ENCODE assay signal across 8 cellular contexts in the genomic region with DNA sequence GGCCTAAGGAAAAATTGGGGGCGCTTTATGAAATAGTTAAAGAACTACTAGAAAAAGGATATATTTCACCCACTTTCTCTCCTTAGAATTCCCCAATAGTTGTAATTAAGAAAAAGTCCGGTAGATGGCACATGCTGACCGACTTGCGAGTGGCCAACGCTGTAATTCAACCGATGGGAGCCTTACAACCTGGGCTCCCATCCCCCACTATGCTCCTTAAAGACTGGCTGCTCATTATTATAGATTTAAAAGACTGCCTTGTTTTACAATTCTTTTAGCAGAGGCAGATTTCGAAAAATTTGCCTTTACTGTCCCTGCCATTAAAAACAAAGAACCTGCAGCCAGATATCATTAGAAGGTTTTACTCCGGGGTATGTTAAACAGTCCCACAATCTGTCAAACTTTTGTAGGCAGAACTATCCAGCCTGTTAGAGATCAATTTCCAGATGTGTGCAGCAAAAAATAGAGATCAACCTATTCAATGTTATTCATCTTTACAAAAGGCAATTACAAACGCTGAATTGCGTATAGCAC. TPM values are rescaled to one million over a fixed set of nuclear protein-coding genes. Genes with fewer than 3 reads are reported as not detected.
DNase-seq lines count a peak whose midpoint lies in the region; ATAC-seq and TF ChIP-seq lines count a peak whose summit lies in the region.

No MANE protein-coding gene starts in this region.

- peaks cover 9% of the 10 kb centered on the region for H3K9me3 Mint-ChIP-seq in progenitor cell of endocrine pancreas (ENCODE audit: low read depth)

- intact Hi-C loops in left cardiac atrium (cut with DNase I) = loop anchor here (5.0 to 10.0 kb wide), 4 partner anchors 286 to 706 kb away; partner anchors contain the start of gene ZNF184 (in 2 of the 2)

- DNase-seq in GM04504 (ENCODE audit: low read depth) (peak; percentile 53), H7 (peak; percentile 78), RKO (ENCODE audit: low spot score) (peak; percentile 90), amniotic epithelial cell (ENCODE audit: low read depth) (peak; percentile 77), left cardiac atrium (peak; percentile 70), progenitor cell of endocrine pancreas (ENCODE audit: low spot score, unreplicated experiment) (no peak)

- H3K36me3 ChIP-seq in H7 (replicated peaks; ENCODE audit: control insufficient read depth, insufficient read depth, low read length) (no peaks in the 10 kb centered on the region), Loucy (ENCODE audit: insufficient read depth, low read length) (no peaks in the 10 kb centered on the region)

- H3K27me3 Mint-ChIP-seq in progenitor cell of endocrine pancreas = no peaks in the 10 kb centered on the region

- no peaks in the 10 kb centered on the region for H3K9me2 ChIP-seq in Loucy (replicated peaks; ENCODE audit: low read depth, low read length)

- H3F3A ChIP-seq in Loucy (ENCODE audit: low read depth) = no peaks in the 10 kb centered on the region

- H3K4me3 ChIP-seq in H7 (ENCODE audit: insufficient read depth, low read depth, low read length) = peak overlapping the region; percentile 67
- peak overlapping the region; percentile 80 for H3K4me3 ChIP-seq in Loucy (ENCODE audit: low read length, poor library complexity, severe bottlenecking)

- no peaks in the 10 kb centered on the region for H3K79me2 ChIP-seq in Loucy (ENCODE audit: insufficient read depth, low read length)

- peak overlapping the region; percentile 78 for H3K4me2 ChIP-seq in Loucy (ENCODE audit: low read depth, low read length, poor library complexity, severe bottlenecking)

- H3K4me1 Mint-ChIP-seq in progenitor cell of endocrine pancreas (ENCODE audit: low read depth) = peaks cover 17% of the 10 kb centered on the region

- peak overlapping the region; percentile 99 for H2AFZ ChIP-seq in Loucy (ENCODE audit: low read length)

- no peaks in the 10 kb centered on the region for H3K9me3 ChIP-seq in Loucy (ENCODE audit: insufficient read depth, low read depth, low read length)

- peak overlapping the region; percentile 80 for H3K4me3 Mint-ChIP-seq in progenitor cell of endocrine pancreas (ENCODE audit: low read depth)

- ATAC-seq in left cardiac atrium (peak; percentile 94), HG03457 (IDR thresholded peaks at IDR 0.05; ENCODE audit: unreplicated experiment) (no peak)

- peak overlapping the region; percentile 94 for H3K27ac Mint-ChIP-seq in progenitor cell of endocrine pancreas

- H3K4me1 ChIP-seq in Loucy (ENCODE audit: insufficient read depth, low read length, poor library complexity, severe bottlenecking) = peaks cover 11% of the 10 kb centered on the region

- peaks cover 6% of the 10 kb centered on the region for H3K36me3 Mint-ChIP-seq in progenitor cell of endocrine pancreas (ENCODE audit: insufficient read depth)

- no peaks in the 10 kb centered on the region for H4K20me1 ChIP-seq in Loucy (ENCODE audit: insufficient read depth, low read length, poor library complexity, severe bottlenecking)

- H3K27me3 ChIP-seq in H7 (ENCODE audit: control insufficient read depth, insufficient read depth, low read length) (peaks cover 10% of the 10 kb centered on the region), Loucy (ENCODE audit: insufficient read depth, low read length, poor library complexity, severe bottlenecking) (no peaks in the 10 kb centered on the region)

- peak overlapping the region; percentile 78 for H3K9ac ChIP-seq in Loucy (ENCODE audit: low read depth, low read length, poor library complexity, severe bottlenecking)

- TF ChIP-seq CTCF in Loucy (conservative IDR thresholded peaks at IDR 0.05; ENCODE audit: low read length) (peak; percentile 76), progenitor cell of endocrine pancreas (IDR thresholded peaks at IDR 0.05; ENCODE audit: unreplicated experiment) (peak; percentile 81)

RNA-seq across cellular contexts. Expression of gene PRSS16, which starts 58.5 kb away (rescaled TPM):
- 5.0 and 5.2 TPM in 2 replicates for total RNA-seq in H7 (2014; rRNA removed; shearing (Covaris generic))
- total RNA-seq in left cardiac atrium = under 1 TPM; 0.31 to 0.88 TPM
- 28.2 and 29.8 TPM in 2 replicates for total RNA-seq in progenitor cell of endocrine pancreas
